In genomic region chr17:2035549-2036490, GRCh38 we compare ENCODE assay signal across 26 cellular contexts. TPM values are rescaled to one million over a fixed set of nuclear protein-coding genes. Genes with fewer than 3 reads are reported as not detected.
"Had no signal": no experiment of that assay in that cellular context is flagged by ENCODE, and none has a peak within 500 bp of the region (broad histone marks: within the 10 kb centered on the region; RNA-seq: fewer than 3 reads in every experiment).

No MANE protein-coding gene starts in this region.

- H3K27me3 ChIP-seq: ascending aorta, gastroesophageal sphincter, pancreas, transverse colon had no signal

- H3K9me3 Mint-ChIP-seq: activated naive CD4-positive, alpha-beta T cell treated with anti-CD3 and anti-CD28 coated beads for 36 hours; activated naive CD8-positive, alpha-beta T cell treated with anti-CD3 and anti-CD28 coated beads, Interleukin-2, amount 10 ng/mL, durations not matched to agents 7 days and 5 days; effector memory CD8-positive, alpha-beta T cell; natural killer cell treated with Interleukin-12 subunit alpha and Interleukin-12 subunit beta and Interleukin-15 and Interleukin-18, amount 100 ng/mL, for 72 hours had no signal

- ATAC-seq: activated CD4-positive, CD25-positive, alpha-beta regulatory T cell treated with anti-CD3 and anti-CD28 coated beads, Interleukin-2, amount 50 U/mL, for 24 hours; effector memory CD8-positive, alpha-beta T cell; gastroesophageal sphincter; left cardiac atrium; left ventricle myocardium superior; mucosa of descending colon; natural killer cell treated with Interleukin-12 subunit alpha and Interleukin-12 subunit beta and Interleukin-15 and Interleukin-18, amount 100 ng/mL, for 72 hours; pancreas had no signal

- H3K27me3 Mint-ChIP-seq: activated naive CD8-positive, alpha-beta T cell treated with anti-CD3 and anti-CD28 coated beads, Interleukin-2, amount 10 ng/mL, durations not matched to agents 7 days and 5 days; effector memory CD8-positive, alpha-beta T cell; natural killer cell treated with Interleukin-12 subunit alpha and Interleukin-12 subunit beta and Interleukin-15 and Interleukin-18, amount 100 ng/mL, for 72 hours had no signal

- FAIRE-seq: endothelial cell of umbilical vein, keratinocyte, pancreas had no signal

- H3K4me3 ChIP-seq: ascending aorta, gastroesophageal sphincter, mucosa of descending colon, pancreas, prostate gland, smooth muscle cell, transverse colon had no signal

- H3K9me3 ChIP-seq: ascending aorta, gastroesophageal sphincter, mucosa of descending colon, pancreas, prostate gland, transverse colon had no signal

- H3K4me2 ChIP-seq: smooth muscle cell had no signal

- H3K36me3 Mint-ChIP-seq: activated naive CD8-positive, alpha-beta T cell treated with anti-CD3 and anti-CD28 coated beads, Interleukin-2, amount 10 ng/mL, durations not matched to agents 7 days and 5 days; natural killer cell treated with Interleukin-12 subunit alpha and Interleukin-12 subunit beta and Interleukin-15 and Interleukin-18, amount 100 ng/mL, for 72 hours had no signal

- DNase-seq: activated CD4-positive, alpha-beta T cell treated with anti-CD3 and anti-CD28 coated beads for 48 hours; activated CD4-positive, alpha-beta T cell treated with anti-CD3 and anti-CD28 coated beads, Interleukin-2, amount 50 U/mL, for 48 hours; activated CD8-positive, alpha-beta memory T cell treated with anti-CD3 and anti-CD28 coated beads for 24 hours; activated effector memory CD4-positive, alpha-beta T cell treated with Interleukin-2 at 50 U/mL for 16 hours; activated naive CD4-positive, alpha-beta T cell treated with anti-CD3 and anti-CD28 coated beads for 36 hours; activated naive CD8-positive, alpha-beta T cell treated with anti-CD3 and anti-CD28 coated beads, Interleukin-2, amount 10 ng/mL, durations not matched to agents 7 days and 5 days; cortex of kidney; effector memory CD8-positive, alpha-beta T cell; hippocampal formation; left cardiac atrium; mucosa of descending colon; retina; stimulated activated CD4-positive, alpha-beta T cell treated with anti-CD3 and anti-CD28 coated beads, Interleukin-1b, Interleukin-23, amount 100 ng/mL, for 48 hours; stimulated activated naive CD4-positive, alpha-beta T cell; transverse colon; WERI-Rb-1 had no signal

- H3K4me1 ChIP-seq: prostate gland had no signal

- H3K27ac Mint-ChIP-seq: activated naive CD4-positive, alpha-beta T cell treated with anti-CD3 and anti-CD28 coated beads for 36 hours; activated naive CD8-positive, alpha-beta T cell treated with anti-CD3 and anti-CD28 coated beads, Interleukin-2, amount 10 ng/mL, durations not matched to agents 7 days and 5 days; natural killer cell treated with Interleukin-12 subunit alpha and Interleukin-12 subunit beta and Interleukin-15 and Interleukin-18, amount 100 ng/mL, for 72 hours had no signal

- H3K4me3 Mint-ChIP-seq: activated naive CD4-positive, alpha-beta T cell treated with anti-CD3 and anti-CD28 coated beads for 36 hours; activated naive CD8-positive, alpha-beta T cell treated with anti-CD3 and anti-CD28 coated beads, Interleukin-2, amount 10 ng/mL, durations not matched to agents 7 days and 5 days; effector memory CD8-positive, alpha-beta T cell; natural killer cell treated with Interleukin-12 subunit alpha and Interleukin-12 subunit beta and Interleukin-15 and Interleukin-18, amount 100 ng/mL, for 72 hours had no signal

- H3K27ac ChIP-seq: ascending aorta, gastroesophageal sphincter, pancreas, prostate gland, transverse colon, WERI-Rb-1 had no signal

RNA-seq across cellular contexts. Expression of gene RTN4RL1, which starts 10.7 kb away (rescaled TPM):
- total RNA-seq: endothelial cell of umbilical vein; natural killer cell treated with Interleukin-12 subunit alpha and Interleukin-12 subunit beta and Interleukin-15 and Interleukin-18, amount 100 ng/mL, for 72 hours; smooth muscle cell had no signal
